ENCODE assay signal across 1 cellular context in the genomic region with DNA sequence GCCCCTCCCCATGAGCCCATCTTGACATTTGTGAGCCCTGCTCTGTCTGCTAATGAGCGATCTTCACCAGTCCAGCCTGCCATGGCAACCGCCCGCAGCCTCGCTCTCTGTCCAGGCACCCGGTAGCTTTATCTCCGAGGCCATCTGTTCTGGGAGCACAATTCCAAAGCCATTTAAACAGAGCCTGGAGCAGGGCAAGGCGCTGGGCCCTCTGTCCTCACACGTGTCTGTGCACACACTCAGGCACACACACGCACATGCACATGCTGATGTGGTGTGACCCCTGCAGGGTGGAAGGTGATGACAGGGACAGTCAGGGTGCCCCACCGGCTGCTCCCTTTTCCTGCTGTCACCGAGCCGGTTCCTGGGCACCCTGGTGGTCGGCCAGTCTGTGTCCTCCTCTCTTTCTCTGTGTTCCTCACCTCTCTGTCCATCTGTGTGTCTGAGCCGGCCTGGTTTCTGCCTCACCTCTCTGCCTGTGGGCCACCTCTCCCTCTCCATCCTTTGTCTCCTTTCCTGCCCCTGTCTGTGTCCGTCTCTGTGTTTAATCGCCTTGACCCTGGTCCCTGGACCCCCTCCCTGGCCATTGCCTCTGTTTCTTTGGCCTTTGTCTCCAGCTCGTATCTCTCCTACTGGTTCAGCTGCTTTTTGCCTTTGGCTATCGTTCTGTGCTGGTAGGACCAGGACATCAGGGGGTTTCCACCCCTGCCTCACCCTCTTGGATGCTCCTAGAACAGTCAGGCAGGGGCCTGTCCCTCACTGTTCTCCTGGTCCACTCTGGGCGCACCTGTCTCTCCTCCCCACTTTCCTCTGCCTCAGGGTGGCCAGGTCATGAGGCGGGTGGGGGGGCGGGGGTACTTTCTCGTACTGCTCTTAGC.
A peak's percentile ranks its signal among the peaks of the same experiment; 100 is the strongest.
TF ChIP-seq lines count a peak whose summit lies in the region.

No MANE protein-coding gene starts in this region.

TF ChIP-seq in HepG2, 621 proteins besides CTCF, POLR2A, EP300 and RAD21 (continued from another document):
- no peak for TF ChIP-seq ZBTB44 (CRISPR knock-in tag; IDR thresholded peaks at IDR 0.05)
- peak; percentile 52 for TF ChIP-seq MNT (IDR thresholded peaks at IDR 0.05)
- TF ChIP-seq, protein P1, sequence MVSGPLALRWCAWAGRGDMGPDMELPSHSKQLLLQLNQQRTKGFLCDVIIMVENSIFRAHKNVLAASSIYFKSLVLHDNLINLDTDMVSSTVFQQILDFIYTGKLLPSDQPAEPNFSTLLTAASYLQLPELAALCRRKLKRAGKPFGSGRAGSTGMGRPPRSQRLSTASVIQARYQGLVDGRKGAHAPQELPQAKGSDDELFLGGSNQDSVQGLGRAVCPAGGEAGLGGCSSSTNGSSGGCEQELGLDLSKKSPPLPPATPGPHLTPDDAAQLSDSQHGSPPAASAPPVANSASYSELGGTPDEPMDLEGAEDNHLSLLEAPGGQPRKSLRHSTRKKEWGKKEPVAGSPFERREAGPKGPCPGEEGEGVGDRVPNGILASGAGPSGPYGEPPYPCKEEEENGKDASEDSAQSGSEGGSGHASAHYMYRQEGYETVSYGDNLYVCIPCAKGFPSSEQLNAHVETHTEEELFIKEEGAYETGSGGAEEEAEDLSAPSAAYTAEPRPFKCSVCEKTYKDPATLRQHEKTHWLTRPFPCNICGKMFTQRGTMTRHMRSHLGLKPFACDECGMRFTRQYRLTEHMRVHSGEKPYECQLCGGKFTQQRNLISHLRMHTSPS (CRISPR knock-in tag; IDR thresholded peaks at IDR 0.05; ENCODE audit: low read depth): no peak
- TF ChIP-seq BORCS8-MEF2B (CRISPR knock-in tag; IDR thresholded peaks at IDR 0.05): 0 out of 2 replicates have a peak, but pooled peaks have one; percentile 20
- TF ChIP-seq ZBTB46 (CRISPR knock-in tag; IDR thresholded peaks at IDR 0.05; ENCODE audit: borderline replicate concordance): no peak
- TF ChIP-seq MXD4 (CRISPR knock-in tag; IDR thresholded peaks at IDR 0.05): no peak
- TF ChIP-seq ZFX (CRISPR knock-in tag; IDR thresholded peaks at IDR 0.05; ENCODE audit: low read depth): no peak; the same call in 1 of the 2 replicates
- TF ChIP-seq HES4 (CRISPR knock-in tag; IDR thresholded peaks at IDR 0.05; ENCODE audit: borderline replicate concordance): no peak
- TF ChIP-seq RXRB (CRISPR knock-in tag; IDR thresholded peaks at IDR 0.05; ENCODE audit: borderline replicate concordance): no peak
- TF ChIP-seq ZNF138 (CRISPR knock-in tag; IDR thresholded peaks at IDR 0.05; ENCODE audit: low read depth): no peak
- TF ChIP-seq TBP (CRISPR knock-in tag; IDR thresholded peaks at IDR 0.05): no peak
- 0 out of 2 replicates have a peak, but pooled peaks have one; percentile 19 for TF ChIP-seq JUNB (CRISPR knock-in tag; IDR thresholded peaks at IDR 0.05; ENCODE audit: borderline replicate concordance)
- TF ChIP-seq FOSL2 (CRISPR knock-in tag; IDR thresholded peaks at IDR 0.05): no peak
- TF ChIP-seq ZNF784 (CRISPR knock-in tag; IDR thresholded peaks at IDR 0.05; ENCODE audit: borderline replicate concordance): no peak
- TF ChIP-seq BCL6 (CRISPR knock-in tag; IDR thresholded peaks at IDR 0.05): no peak
- TF ChIP-seq SATB2 (CRISPR knock-in tag; IDR thresholded peaks at IDR 0.05): no peak
- no peak for TF ChIP-seq ZNF205 (CRISPR knock-in tag; IDR thresholded peaks at IDR 0.05)
- TF ChIP-seq NFE2L1 (CRISPR knock-in tag; IDR thresholded peaks at IDR 0.05; ENCODE audit: borderline replicate concordance): no peak
- TF ChIP-seq ZNF788 (CRISPR knock-in tag; IDR thresholded peaks at IDR 0.05; ENCODE audit: borderline replicate concordance): no peak
- TF ChIP-seq, protein P2, sequence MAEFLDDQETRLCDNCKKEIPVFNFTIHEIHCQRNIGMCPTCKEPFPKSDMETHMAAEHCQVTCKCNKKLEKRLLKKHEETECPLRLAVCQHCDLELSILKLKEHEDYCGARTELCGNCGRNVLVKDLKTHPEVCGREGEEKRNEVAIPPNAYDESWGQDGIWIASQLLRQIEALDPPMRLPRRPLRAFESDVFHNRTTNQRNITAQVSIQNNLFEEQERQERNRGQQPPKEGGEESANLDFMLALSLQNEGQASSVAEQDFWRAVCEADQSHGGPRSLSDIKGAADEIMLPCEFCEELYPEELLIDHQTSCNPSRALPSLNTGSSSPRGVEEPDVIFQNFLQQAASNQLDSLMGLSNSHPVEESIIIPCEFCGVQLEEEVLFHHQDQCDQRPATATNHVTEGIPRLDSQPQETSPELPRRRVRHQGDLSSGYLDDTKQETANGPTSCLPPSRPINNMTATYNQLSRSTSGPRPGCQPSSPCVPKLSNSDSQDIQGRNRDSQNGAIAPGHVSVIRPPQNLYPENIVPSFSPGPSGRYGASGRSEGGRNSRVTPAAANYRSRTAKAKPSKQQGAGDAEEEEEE (CRISPR knock-in tag; IDR thresholded peaks at IDR 0.05; ENCODE audit: borderline replicate concordance): no peak
- TF ChIP-seq BHLHE40 (IDR thresholded peaks at IDR 0.05; ENCODE audit: low read length): peak; percentile 54
- TF ChIP-seq, protein P3, sequence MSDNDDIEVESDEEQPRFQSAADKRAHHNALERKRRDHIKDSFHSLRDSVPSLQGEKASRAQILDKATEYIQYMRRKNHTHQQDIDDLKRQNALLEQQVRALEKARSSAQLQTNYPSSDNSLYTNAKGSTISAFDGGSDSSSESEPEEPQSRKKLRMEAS (IDR thresholded peaks at IDR 0.05): 0 out of 2 replicates have a peak, but pooled peaks have one; percentile 20
